Comparison of ENCODE assay signal across 1 cellular context in the genomic region with DNA sequence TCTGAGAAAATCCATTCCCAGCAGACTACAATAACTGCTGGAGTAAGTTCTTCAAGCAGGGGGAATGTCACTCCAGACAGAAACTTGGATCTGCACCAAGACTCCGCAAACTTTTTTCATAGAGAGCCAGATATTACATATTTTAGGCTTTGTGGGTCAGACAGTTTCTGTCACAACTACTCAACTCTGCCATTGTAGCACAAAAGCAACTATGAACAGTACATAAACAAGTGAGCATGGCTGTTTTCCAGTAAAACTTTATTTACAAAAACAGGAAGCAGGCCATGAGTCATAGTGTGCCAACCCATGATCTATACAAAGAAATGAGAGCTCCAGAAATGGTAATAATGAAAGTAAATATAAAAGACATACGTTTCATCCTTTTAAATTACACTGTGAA.
TF ChIP-seq lines count a peak whose summit lies in the region.

No MANE protein-coding gene starts in this region.

TF ChIP-seq in K562, 482 proteins besides CTCF, POLR2A, EP300 and RAD21 (continued from another document):
- TF ChIP-seq MTA1 (IDR thresholded peaks at IDR 0.05; ENCODE audit: borderline replicate concordance) (no peak), SPI1 (IDR thresholded peaks at IDR 0.05; ENCODE audit: borderline replicate concordance, low read depth, low read length) (no peak), ZNF253 (CRISPR knock-in tag; conservative IDR thresholded peaks at IDR 0.05) (no peak), ZNF551 (CRISPR knock-in tag; IDR thresholded peaks at IDR 0.05) (no peak), JUND (IDR thresholded peaks at IDR 0.05; ENCODE audit: borderline replicate concordance, low read depth, low read length) (no peak), JUND (tag; IDR thresholded peaks at IDR 0.05; ENCODE audit: borderline replicate concordance, low read depth, low read length) (0 out of 3 replicates have a peak, but pooled peaks have one; percentile 26)
- TF ChIP-seq, protein P1, sequence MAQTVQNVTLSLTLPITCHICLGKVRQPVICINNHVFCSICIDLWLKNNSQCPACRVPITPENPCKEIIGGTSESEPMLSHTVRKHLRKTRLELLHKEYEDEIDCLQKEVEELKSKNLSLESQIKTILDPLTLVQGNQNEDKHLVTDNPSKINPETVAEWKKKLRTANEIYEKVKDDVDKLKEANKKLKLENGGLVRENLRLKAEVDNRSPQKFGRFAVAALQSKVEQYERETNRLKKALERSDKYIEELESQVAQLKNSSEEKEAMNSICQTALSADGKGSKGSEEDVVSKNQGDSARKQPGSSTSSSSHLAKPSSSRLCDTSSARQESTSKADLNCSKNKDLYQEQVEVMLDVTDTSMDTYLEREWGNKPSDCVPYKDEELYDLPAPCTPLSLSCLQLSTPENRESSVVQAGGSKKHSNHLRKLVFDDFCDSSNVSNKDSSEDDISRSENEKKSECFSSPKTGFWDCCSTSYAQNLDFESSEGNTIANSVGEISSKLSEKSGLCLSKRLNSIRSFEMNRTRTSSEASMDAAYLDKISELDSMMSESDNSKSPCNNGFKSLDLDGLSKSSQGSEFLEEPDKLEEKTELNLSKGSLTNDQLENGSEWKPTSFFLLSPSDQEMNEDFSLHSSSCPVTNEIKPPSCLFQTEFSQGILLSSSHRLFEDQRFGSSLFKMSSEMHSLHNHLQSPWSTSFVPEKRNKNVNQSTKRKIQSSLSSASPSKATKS (CRISPR knock-in tag; IDR thresholded peaks at IDR 0.05), result no peak
